ENCODE assay signal across 13 cellular contexts in genomic region chrX:143437439-143437838, GRCh38.
DNase-seq lines count a peak whose midpoint lies in the region; ATAC-seq and TF ChIP-seq lines count a peak whose summit lies in the region.
"Had no signal": no experiment of that assay in that cellular context is flagged by ENCODE, and none has a peak within 500 bp of the region (broad histone marks: within the 10 kb centered on the region; RNA-seq: fewer than 3 reads in every experiment).

No MANE protein-coding gene starts in this region.

- no peaks in the 10 kb centered on the region for H3K27me3 Mint-ChIP-seq in chondrocyte (ENCODE audit: low read depth)
- H3K27me3 Mint-ChIP-seq: CD4-positive, CD25-positive, alpha-beta regulatory T cell; dendritic cell treated with granulocyte-macrophage colony-stimulating factor and Interleukin-4, amounts not matched to agents 40 ng/mL and 50 ng/mL, for 4 days; IgD-negative memory B cell had no signal

- no peaks in the 10 kb centered on the region for H3K36me3 ChIP-seq in smooth muscle cell (ENCODE audit: low read depth)

- no peak overlapping the region for H2AFZ ChIP-seq in smooth muscle cell (ENCODE audit: low read depth)

- H3K27me3 ChIP-seq in smooth muscle cell (ENCODE audit: low read depth) = no peaks in the 10 kb centered on the region

- no peaks in the 10 kb centered on the region for H3K9me3 ChIP-seq in smooth muscle cell (replicated peaks; ENCODE audit: low read depth)

- no peak overlapping the region for H3K9ac ChIP-seq in smooth muscle cell (ENCODE audit: low read depth)

- H3K36me3 Mint-ChIP-seq in chondrocyte (ENCODE audit: low read depth) = peaks cover 4% of the 10 kb centered on the region
- H3K36me3 Mint-ChIP-seq: CD4-positive, CD25-positive, alpha-beta regulatory T cell; IgD-negative memory B cell had no signal

- peak; percentile 0 for DNase-seq in SKM-1 treated with dmso at 0.1 percent for 144 hours (lab: John Stamatoyannopoulos, UW; ENCODE audit: unreplicated experiment)
- no peak for DNase-seq in SKM-1 (lab: John Stamatoyannopoulos, UW; ENCODE audit: unreplicated experiment)
- peak; percentile 21 for DNase-seq in NCI-H345 (lab: John Stamatoyannopoulos, UW)
- DNase-seq in chondrocyte (ENCODE audit: low spot score) = no peak
- no peak for DNase-seq in smooth muscle cell (lab: John Stamatoyannopoulos, UW; ENCODE audit: unreplicated experiment)
- DNase-seq in NCI-H1930 (lab: John Stamatoyannopoulos, UW) = no peak
- DNase-seq in AG08396 (ENCODE audit: low spot score) = no peak
- DNase-seq: CD4-positive, CD25-positive, alpha-beta regulatory T cell; stimulated activated CD4-positive, alpha-beta T cell treated with anti-CD3 and anti-CD28 coated beads, Interleukin-2, amount 100 ng/mL, for 24 hours had no signal

- no peaks in the 10 kb centered on the region for H3K79me2 ChIP-seq in smooth muscle cell (ENCODE audit: low read depth)

- H3K4me3 Mint-ChIP-seq in chondrocyte (ENCODE audit: unreplicated experiment) = no peak overlapping the region
- H3K4me3 Mint-ChIP-seq: CD4-positive, CD25-positive, alpha-beta regulatory T cell; dendritic cell treated with granulocyte-macrophage colony-stimulating factor and Interleukin-4, amounts not matched to agents 40 ng/mL and 50 ng/mL, for 4 days; IgD-negative memory B cell had no signal

- peak; percentile 67 for TF ChIP-seq CTCF in chondrocyte (IDR thresholded peaks at IDR 0.05)
- peak; percentile 49 for TF ChIP-seq CTCF in smooth muscle cell (IDR thresholded peaks at IDR 0.05; ENCODE audit: borderline replicate concordance, insufficient read depth, poor library complexity, severe bottlenecking)

- no peaks in the 10 kb centered on the region for H3K4me1 Mint-ChIP-seq in chondrocyte (ENCODE audit: low read depth)
- H3K4me1 Mint-ChIP-seq: CD4-positive, CD25-positive, alpha-beta regulatory T cell; IgD-negative memory B cell had no signal

- H3K27ac ChIP-seq in smooth muscle cell (ENCODE audit: low read depth) = no peak overlapping the region

- ATAC-seq in HG03460 (IDR thresholded peaks at IDR 0.05; ENCODE audit: unreplicated experiment) = no peak
- ATAC-seq: left lobe of liver had no signal

- no peak overlapping the region for H3K27ac Mint-ChIP-seq in chondrocyte (ENCODE audit: unreplicated experiment)
- H3K27ac Mint-ChIP-seq: CD4-positive, CD25-positive, alpha-beta regulatory T cell; dendritic cell treated with granulocyte-macrophage colony-stimulating factor and Interleukin-4, amounts not matched to agents 40 ng/mL and 50 ng/mL, for 4 days; IgD-negative memory B cell had no signal

- no peaks in the 10 kb centered on the region for H3F3A ChIP-seq in smooth muscle cell (ENCODE audit: low read depth)

- H3K4me3 ChIP-seq in smooth muscle cell = no peak overlapping the region

- H3K9me3 Mint-ChIP-seq in chondrocyte (ENCODE audit: low read depth) = peaks cover 29% of the 10 kb centered on the region

- H3K4me1 ChIP-seq in smooth muscle cell (ENCODE audit: low read depth) = no peaks in the 10 kb centered on the region

- H4K20me1 ChIP-seq in smooth muscle cell (ENCODE audit: low read depth) = no peaks in the 10 kb centered on the region

- H3K4me2 ChIP-seq in smooth muscle cell = no peak overlapping the region

- 32% methylated on average over 7 of the region's 7 CpGs for WGBS in smooth muscle cell (ENCODE audit: low lambda C conversion rate)

Comparison
In these comparisons a context has a peak if more than half of its experiments do, and no peak if none do; other contexts are left out.
1. DNase-seq: peak in SKM-1 treated with dmso at 0.1 percent for 144 hours (single experiment) and NCI-H345 (single experiment); none in SKM-1 (single experiment), chondrocyte (single experiment), smooth muscle cell (single experiment), NCI-H1930 (0 of 2) and AG08396 (single experiment).